ENCODE assay signal across 14 cellular contexts in genomic region chr7:2814682-2815522, GRCh38. TPM values are rescaled to one million over a fixed set of nuclear protein-coding genes. Genes with fewer than 3 reads are reported as not detected.
DNase-seq lines count a peak whose midpoint lies in the region; ATAC-seq lines count a peak whose summit lies in the region.
"Had no signal": no experiment of that assay in that cellular context is flagged by ENCODE, and none has a peak within 500 bp of the region (broad histone marks: within the 10 kb centered on the region; RNA-seq: fewer than 3 reads in every experiment).

No MANE protein-coding gene starts in this region.

- ATAC-seq in Right ventricle myocardium inferior (no peak), Right ventricle myocardium superior (ENCODE audit: poor library complexity) (no peak), naive B cell (ENCODE audit: low read depth in 2 of 2) (no peak)
- ATAC-seq: HCT116 had no signal

- no peaks in the 10 kb centered on the region for H3K9me3 Mint-ChIP-seq in naive B cell

- peaks cover 45 to 65% (median 49%) of the 10 kb centered on the region in 3 donors for H3K4me1 Mint-ChIP-seq in naive B cell

- intact Hi-C loops in Right ventricle myocardium inferior (cut with DNase I): no loop called here
- intact Hi-C loops in cardiac septum (cut with DNase I): loop anchor here (5.0 kb wide), 1 partner anchor 53 kb away; no protein-coding TSS in a partner anchor
- intact Hi-C loops in Right ventricle myocardium superior (cut with DNase I): no loop called here

- peaks cover 7 to 13% of the 10 kb centered on the region in 2 donors for H3K36me3 Mint-ChIP-seq in naive B cell

- no peak overlapping the region for H3K4me3 Mint-ChIP-seq in naive B cell

- no peaks in the 10 kb centered on the region for H3K27me3 Mint-ChIP-seq in naive B cell

- DNase-seq in Right ventricle myocardium inferior (ENCODE audit: missing footprints): peak; percentile 59
- no peak for DNase-seq in cardiac septum (ENCODE audit: low spot score)
- DNase-seq in Right ventricle myocardium superior: peak; percentile 13
- no peak for DNase-seq in naive B cell
- no peak for DNase-seq in DMS79 treated with DMSO at 0.1 percent for 48 hours (lab: John Stamatoyannopoulos, UW)
- DNase-seq in NCI-H2196 (lab: John Stamatoyannopoulos, UW; ENCODE audit: unreplicated experiment): no peak
- no peak for DNase-seq in activated CD8-positive, alpha-beta memory T cell treated with anti-CD3 and anti-CD28 coated beads for 24 hours
- no peak for DNase-seq in RKO (ENCODE audit: low spot score)
- DNase-seq: activated CD8-positive, alpha-beta memory T cell treated with anti-CD3 and anti-CD28 coated beads, Interleukin-2, amount 50 U/mL, for 4 hours; head of caudate nucleus; NCI-H1436; NCI-H526; SIG-M5 had no signal

- peak overlapping the region in 4 of 6 donors; percentile 4 to 75 (median 22) for H3K27ac Mint-ChIP-seq in naive B cell

RNA-seq across cellular contexts. Expression of gene GNA12, which starts 29.2 kb away (rescaled TPM):
- total RNA-seq in Right ventricle myocardium inferior (40.8 TPM), cardiac septum (33.7 TPM), Right ventricle myocardium superior (40.6 TPM)
- 10 to 100 TPM; 26.6 to 43.8 (median 34.8) TPM for polyA plus RNA-seq in naive B cell (ENCODE audit: low read depth in 6 of 6)

Comparison
In these comparisons a context has a peak if more than half of its experiments do, and no peak if none do; other contexts are left out.
1. DNase-seq: peak in Right ventricle myocardium inferior (single experiment) and Right ventricle myocardium superior (single experiment); none in cardiac septum (single experiment), naive B cell (single experiment), DMS79 treated with DMSO at 0.1 percent for 48 hours (single experiment), NCI-H2196 (single experiment), activated CD8-positive, alpha-beta memory T cell treated with anti-CD3 and anti-CD28 coated beads for 24 hours (single experiment) and RKO (single experiment).